Comparison of ENCODE assay signal across 1 cellular context in the genomic region with DNA sequence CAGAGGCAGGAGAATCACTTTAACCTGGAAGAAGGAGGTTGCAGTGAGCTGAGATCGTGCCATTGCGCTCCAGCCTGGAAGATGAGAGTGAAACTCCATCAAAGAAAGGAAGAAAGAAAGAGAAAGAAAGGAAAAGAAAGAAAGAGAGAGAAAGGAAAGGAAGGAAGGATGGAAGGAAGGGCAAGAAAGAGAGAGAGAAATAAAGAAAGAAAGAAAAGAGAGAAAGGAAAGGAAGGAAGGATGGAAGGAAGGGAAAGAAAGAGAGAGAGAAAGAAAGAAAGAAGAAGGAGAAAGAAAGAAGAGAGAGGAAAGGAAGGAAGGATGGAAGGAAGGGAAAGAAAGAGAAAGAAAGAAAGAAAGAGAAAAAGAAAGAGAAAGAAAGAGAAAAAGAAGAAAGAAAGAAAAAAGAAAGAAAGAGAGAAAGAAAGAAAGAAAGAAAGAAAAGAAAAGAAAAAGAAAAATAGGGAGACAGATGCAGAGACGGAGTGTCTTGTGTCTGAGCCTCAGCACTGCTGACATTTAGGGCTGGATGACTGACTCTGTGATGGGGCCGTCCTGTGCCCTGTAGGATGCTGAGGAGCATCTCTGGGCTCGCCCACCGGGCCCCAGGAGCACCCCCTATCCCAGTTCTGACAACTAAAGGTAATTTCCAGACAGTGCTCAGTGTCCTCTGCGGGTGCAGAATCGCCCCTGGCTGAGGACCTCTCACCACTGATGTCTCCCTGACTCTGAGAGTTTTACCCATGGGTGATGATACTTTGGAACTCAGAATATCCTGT.
TF ChIP-seq lines count a peak whose summit lies in the region.

No MANE protein-coding gene starts in this region.

TF ChIP-seq in K562, 482 proteins besides CTCF, POLR2A, EP300 and RAD21 (continued from another document):
- TF ChIP-seq, protein P1, sequence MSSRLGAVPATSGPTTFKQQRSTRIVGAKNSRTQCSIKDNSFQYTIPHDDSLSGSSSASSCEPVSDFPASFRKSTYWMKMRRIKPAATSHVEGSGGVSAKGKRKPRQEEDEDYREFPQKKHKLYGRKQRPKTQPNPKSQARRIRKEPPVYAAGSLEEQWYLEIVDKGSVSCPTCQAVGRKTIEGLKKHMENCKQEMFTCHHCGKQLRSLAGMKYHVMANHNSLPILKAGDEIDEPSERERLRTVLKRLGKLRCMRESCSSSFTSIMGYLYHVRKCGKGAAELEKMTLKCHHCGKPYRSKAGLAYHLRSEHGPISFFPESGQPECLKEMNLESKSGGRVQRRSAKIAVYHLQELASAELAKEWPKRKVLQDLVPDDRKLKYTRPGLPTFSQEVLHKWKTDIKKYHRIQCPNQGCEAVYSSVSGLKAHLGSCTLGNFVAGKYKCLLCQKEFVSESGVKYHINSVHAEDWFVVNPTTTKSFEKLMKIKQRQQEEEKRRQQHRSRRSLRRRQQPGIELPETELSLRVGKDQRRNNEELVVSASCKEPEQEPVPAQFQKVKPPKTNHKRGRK (tag; IDR thresholded peaks at IDR 0.05) = peak; percentile 23; the same call in 1 of the 2 replicates
TF ChIP-seq in K562: peak in this region for 1.
